In the genomic region with DNA sequence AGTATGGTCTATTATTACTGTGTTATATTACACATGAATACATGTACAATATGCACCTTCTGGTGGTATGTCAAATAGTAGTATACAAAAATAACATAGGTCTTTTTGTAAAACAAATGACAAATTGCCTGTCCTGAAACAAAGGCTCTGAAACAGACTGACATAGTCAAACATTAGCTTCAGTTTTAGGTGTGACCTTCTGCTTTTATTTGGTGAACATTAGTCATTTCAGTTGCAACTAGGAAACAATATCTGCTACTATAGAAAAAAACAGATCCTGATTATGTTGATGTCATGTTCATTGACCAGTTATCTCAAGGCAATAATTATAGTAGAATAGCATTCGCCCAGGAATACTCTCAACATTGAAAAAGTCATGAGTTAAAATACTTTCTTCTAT, we compare ENCODE assay signal across 23 cellular contexts.
A peak's percentile ranks its signal among the peaks of the same experiment; 100 is the strongest.
DNase-seq lines count a peak whose midpoint lies in the region; ATAC-seq and TF ChIP-seq lines count a peak whose summit lies in the region.
"Had no signal": no experiment of that assay in that cellular context is flagged by ENCODE, and none has a peak within 500 bp of the region (broad histone marks: within the 10 kb centered on the region; RNA-seq: fewer than 3 reads in every experiment).

No MANE protein-coding gene starts in this region.

- no peak overlapping the region for H3K4me3 Mint-ChIP-seq in progenitor cell of endocrine pancreas (ENCODE audit: low read depth)
- H3K4me3 Mint-ChIP-seq in stimulated activated memory B cell treated with anti-CD40 and anti-IgM and Interleukin-4, amounts not matched to agents 10 μg/mL and 1 μg/mL and 100 μg/mL, for 72 hours: no peak overlapping the region
- H3K4me3 Mint-ChIP-seq: CD4-positive, alpha-beta memory T cell had no signal

- ATAC-seq in HG03354 (IDR thresholded peaks at IDR 0.05; ENCODE audit: poor library complexity, severe bottlenecking, unreplicated experiment): peak; percentile 48
- ATAC-seq in stimulated activated memory B cell treated with anti-CD40 and anti-IgM and Interleukin-4, amounts not matched to agents 10 μg/mL and 1 μg/mL and 100 μg/mL, for 72 hours: no peak
- ATAC-seq: HCT116 had no signal

- H3K4me1 Mint-ChIP-seq in progenitor cell of endocrine pancreas (ENCODE audit: low read depth): peaks cover 45% of the 10 kb centered on the region
- H3K4me1 Mint-ChIP-seq in stimulated activated memory B cell treated with anti-CD40 and anti-IgM and Interleukin-4, amounts not matched to agents 10 μg/mL and 1 μg/mL and 100 μg/mL, for 72 hours: peaks cover 11% of the 10 kb centered on the region
- H3K4me1 Mint-ChIP-seq: CD4-positive, alpha-beta memory T cell had no signal

- TF ChIP-seq CTCF in GM12865 (IDR thresholded peaks at IDR 0.05; ENCODE audit: insufficient read depth, low read depth, low read length, missing control alignments) (no peak), epithelial cell of esophagus (IDR thresholded peaks at IDR 0.05; ENCODE audit: insufficient read depth, low read depth, low read length, missing control alignments) (no peak), progenitor cell of endocrine pancreas (IDR thresholded peaks at IDR 0.05; ENCODE audit: unreplicated experiment) (no peak)

- H3K9me3 Mint-ChIP-seq in progenitor cell of endocrine pancreas (ENCODE audit: low read depth): no peaks in the 10 kb centered on the region
- H3K9me3 Mint-ChIP-seq in stimulated activated memory B cell treated with anti-CD40 and anti-IgM and Interleukin-4, amounts not matched to agents 10 μg/mL and 1 μg/mL and 100 μg/mL, for 72 hours: no peaks in the 10 kb centered on the region
- H3K9me3 Mint-ChIP-seq: CD4-positive, alpha-beta memory T cell had no signal

- H3K4me3 ChIP-seq in GM12865 (ENCODE audit: low read depth, low read length): no peak overlapping the region
- H3K4me3 ChIP-seq in epithelial cell of esophagus (ENCODE audit: low read length): no peak overlapping the region
- H3K4me3 ChIP-seq: SJSA1, thoracic aorta had no signal

- H3K36me3 Mint-ChIP-seq in progenitor cell of endocrine pancreas (ENCODE audit: insufficient read depth): peaks cover 7% of the 10 kb centered on the region
- no peaks in the 10 kb centered on the region for H3K36me3 Mint-ChIP-seq in stimulated activated memory B cell treated with anti-CD40 and anti-IgM and Interleukin-4, amounts not matched to agents 10 μg/mL and 1 μg/mL and 100 μg/mL, for 72 hours
- H3K36me3 Mint-ChIP-seq: CD4-positive, alpha-beta memory T cell had no signal

- DNase-seq in GM12865 (ENCODE audit: low read depth): peak; percentile 27
- DNase-seq in epithelial cell of esophagus (ENCODE audit: low read depth): peak; percentile 38
- no peak for DNase-seq in progenitor cell of endocrine pancreas (ENCODE audit: low spot score, unreplicated experiment)
- DNase-seq in NCI-H1048 (lab: John Stamatoyannopoulos, UW): no peak
- no peak for DNase-seq in NCI-H2227 treated with DMSO at 0.1 percent for 48 hours (lab: John Stamatoyannopoulos, UW)
- DNase-seq in activated CD4-positive, alpha-beta T cell treated with anti-CD3 and anti-CD28 coated beads for 48 hours: no peak
- DNase-seq: activated CD4-positive, alpha-beta T cell treated with anti-CD3 and anti-CD28 coated beads, Interleukin-2, amount 50 U/mL, for 48 hours; activated naive CD4-positive, alpha-beta T cell; aorta; CD4-positive, alpha-beta memory T cell; cerebellar nuclear complex; DMS79 treated with DMSO at 0.1 percent for 48 hours; effector CD8-positive, alpha-beta T cell; glutamatergic neuron; Karpas-422; NCI-H1105; NCI-H526 treated with DMSO at 0.1 percent for 48 hours; stimulated activated CD4-positive, alpha-beta T cell treated with anti-CD3 and anti-CD28 coated beads, Interleukin-15, amount 100 ng/mL, for 24 hours had no signal

- peak overlapping the region; percentile 75 for H3K27ac Mint-ChIP-seq in progenitor cell of endocrine pancreas
- H3K27ac Mint-ChIP-seq in stimulated activated memory B cell treated with anti-CD40 and anti-IgM and Interleukin-4, amounts not matched to agents 10 μg/mL and 1 μg/mL and 100 μg/mL, for 72 hours: no peak overlapping the region
- H3K27ac Mint-ChIP-seq: CD4-positive, alpha-beta memory T cell had no signal

- no peaks in the 10 kb centered on the region for H3K27me3 Mint-ChIP-seq in progenitor cell of endocrine pancreas
- H3K27me3 Mint-ChIP-seq in stimulated activated memory B cell treated with anti-CD40 and anti-IgM and Interleukin-4, amounts not matched to agents 10 μg/mL and 1 μg/mL and 100 μg/mL, for 72 hours: no peaks in the 10 kb centered on the region
- H3K27me3 Mint-ChIP-seq: CD4-positive, alpha-beta memory T cell had no signal

Comparison
In these comparisons a context has a peak if more than half of its experiments do, and no peak if none do; other contexts are left out.
1. DNase-seq: peak in GM12865 (single experiment) and epithelial cell of esophagus (single experiment); none in progenitor cell of endocrine pancreas (single experiment), NCI-H1048 (single experiment), NCI-H2227 treated with DMSO at 0.1 percent for 48 hours (single experiment) and activated CD4-positive, alpha-beta T cell treated with anti-CD3 and anti-CD28 coated beads for 48 hours (single experiment).